9 cellular contexts compared by ENCODE assay signal in genomic region chr9:134413890-134414731, GRCh38.
DNase-seq lines count a peak whose midpoint lies in the region; ATAC-seq and FAIRE-seq lines count a peak whose summit lies in the region.
"Had no signal": no experiment of that assay in that cellular context is flagged by ENCODE, and none has a peak within 500 bp of the region (broad histone marks: within the 10 kb centered on the region; RNA-seq: fewer than 3 reads in every experiment).

No MANE protein-coding gene starts in this region.

- ATAC-seq in GM19023 (IDR thresholded peaks at IDR 0.05; ENCODE audit: unreplicated experiment) (no peak), HG02885 (IDR thresholded peaks at IDR 0.05; ENCODE audit: poor library complexity, unreplicated experiment) (no peak), HG03565 (IDR thresholded peaks at IDR 0.05; ENCODE audit: unreplicated experiment) (no peak)

- FAIRE-seq in urothelium cell line (lab: Jason Lieb, UNC), result peak; percentile 93
- FAIRE-seq: A204.1 had no signal

- DNase-seq in NCI-H1694 (lab: John Stamatoyannopoulos, UW), result peak; percentile 32
- DNase-seq in NCI-H1694 treated with DMSO at 0.1 percent for 48 hours (lab: John Stamatoyannopoulos, UW), result no peak
- DNase-seq in amniotic epithelial cell (ENCODE audit: low read depth), result peak; percentile 87
- DNase-seq in iris pigment epithelial cell (ENCODE audit: low read depth), result peak; percentile 90
- DNase-seq in urothelium cell line (ENCODE audit: low spot score), result peak; percentile 89
